ENCODE assay signal across 8 cellular contexts in the genomic region with DNA sequence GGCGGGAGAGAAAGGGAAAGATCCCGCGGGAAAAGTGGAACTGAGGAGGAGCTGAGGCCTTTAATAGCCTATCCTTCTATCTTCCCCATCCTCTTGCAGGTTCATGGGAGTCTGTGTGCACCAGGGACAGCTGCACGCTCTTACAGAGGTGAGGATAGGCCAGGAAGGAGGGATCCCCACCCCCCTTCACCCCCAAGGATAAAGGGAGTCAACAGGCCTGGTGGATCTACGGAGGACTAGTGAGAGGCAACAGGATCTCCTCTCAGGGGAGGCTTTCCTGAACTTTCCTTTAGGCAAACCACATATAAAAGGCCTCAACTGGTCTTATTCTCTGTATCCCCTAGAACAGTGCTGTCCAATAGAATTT. TPM values are rescaled to one million over a fixed set of nuclear protein-coding genes. Genes with fewer than 3 reads are reported as not detected.
DNase-seq lines count a peak whose midpoint lies in the region; ATAC-seq and TF ChIP-seq lines count a peak whose summit lies in the region.

No MANE protein-coding gene starts in this region.

- H3K9me1 ChIP-seq in IMR-90 (ENCODE audit: insufficient read depth, low read length), result peaks cover 6% of the 10 kb centered on the region; the same call in 1 of the 2 replicates

- H3K56ac ChIP-seq in IMR-90 (ENCODE audit: extremely low read depth, insufficient read depth, low read length), result no peak overlapping the region

- no peak overlapping the region for H2AK5ac ChIP-seq in IMR-90 (ENCODE audit: low read depth, low read length)

- H3K27ac ChIP-seq in IMR-90 (ENCODE audit: insufficient read depth, low read length), result peak overlapping the region; percentile 29
- H3K27ac ChIP-seq in aorta (ENCODE audit: low read depth in 1 of 2, low read length in 2 of 2), result no peak overlapping the region

- peak overlapping the region; percentile 84 for H2AK9ac ChIP-seq in IMR-90 (replicated peaks; ENCODE audit: low read depth, low read length, poor library complexity)

- no peak overlapping the region for H2BK5ac ChIP-seq in IMR-90 (ENCODE audit: low read depth, low read length, poor library complexity, severe bottlenecking)

- TF ChIP-seq POLR2A in IMR-90 (IDR thresholded peaks at IDR 0.05; ENCODE audit: low read depth, low read length), result no peak

- TF ChIP-seq RAD21 in IMR-90 (IDR thresholded peaks at IDR 0.05; ENCODE audit: low read length), result no peak

- H2BK120ac ChIP-seq in IMR-90 (ENCODE audit: low read depth, low read length), result no peak overlapping the region

- CTCF ChIA-PET in BJ (lab: Yijun Ruan, JAX) (interaction anchor here (0.8 to 1.5 kb wide), 3 partner anchors 39 to 116 kb away, joined by 3 to 4 read pairs (median 3); a partner anchor contains a TSS), IMR-90 (lab: Yijun Ruan, JAX) (no interaction called here), GM10248 (lab: Yijun Ruan, JAX) (interaction anchor here (1.7 to 3.5 kb wide), 3 partner anchors 10 to 40 kb away, joined by 6 to 35 read pairs (median 11); a partner anchor contains a TSS)

- H3K23ac ChIP-seq in IMR-90 (ENCODE audit: low read depth, low read length), result peak overlapping the region; percentile 76; the same call in 1 of the 2 replicates

- H2BK20ac ChIP-seq in IMR-90 (ENCODE audit: low read depth, low read length), result no peak overlapping the region

- H4K91ac ChIP-seq in IMR-90 (ENCODE audit: insufficient read depth, low read depth, low read length), result no peak overlapping the region

- no peaks in the 10 kb centered on the region for H3K27me3 ChIP-seq in BJ (ENCODE audit: control insufficient read depth, insufficient read depth, low read length)
- no peaks in the 10 kb centered on the region for H3K27me3 ChIP-seq in IMR-90 (ENCODE audit: control insufficient read depth, insufficient read depth, low read length)
- H3K27me3 ChIP-seq in aorta (ENCODE audit: control insufficient read depth in 1 of 2, insufficient read depth in 2 of 2, low read length in 1 of 2), result no peaks in the 10 kb centered on the region

- H3K18ac ChIP-seq in IMR-90 (ENCODE audit: low read depth, low read length), result no peak overlapping the region

- H4K20me1 ChIP-seq in IMR-90 (ENCODE audit: insufficient read depth, low read length), result peaks cover 8% of the 10 kb centered on the region; the same call in 1 of the 2 replicates

- BruUV-seq in IMR-90 (replicated peaks; lab: Mats Ljungman, UMichigan), result no TSS peak

- H3K4ac ChIP-seq in IMR-90 (ENCODE audit: low read depth, low read length), result peak overlapping the region; percentile 61

- H3K9me3 ChIP-seq in IMR-90 (ENCODE audit: control insufficient read depth, insufficient read depth, low read length) (no peaks in the 10 kb centered on the region), aorta (ENCODE audit: control insufficient read depth, low read length) (no peaks in the 10 kb centered on the region)

- intact Hi-C loops in IMR-90 (cut with micrococcal nuclease) (loop anchor here (10.0 kb wide), 1 partner anchor 79 kb away; a partner anchor contains a TSS), aorta (cut with DNase I) (loop anchor here in 1 of 2 donors (5.0 kb wide), 1 partner anchor 41 kb away; no protein-coding TSS in a partner anchor)

- no peak for DNase-seq in BJ (ENCODE audit: low read depth)
- DNase-seq in IMR-90, result no peak
- peak; percentile 3 to 11 for DNase-seq in cardiac fibroblast (ENCODE audit: low read depth in 2 of 2)
- DNase-seq in myocyte (ENCODE audit: low read depth), result peak; percentile 59
- DNase-seq in NAMALWA (ENCODE audit: low spot score), result no peak
- no peak for DNase-seq in aorta
- DNase-seq in GM10248 (ENCODE audit: extremely low spot score), result no peak

- H2AFZ ChIP-seq in IMR-90 (replicated peaks; ENCODE audit: low read length, poor library complexity), result peak overlapping the region; percentile 88

- TF ChIP-seq CTCF in BJ (IDR thresholded peaks at IDR 0.05; ENCODE audit: insufficient read depth, low read depth, low read length) (no peak), IMR-90 (conservative IDR thresholded peaks at IDR 0.05; ENCODE audit: low read depth, low read length) (no peak), cardiac fibroblast (IDR thresholded peaks at IDR 0.05; ENCODE audit: low read depth, low read length) (no peak), GM10248 (IDR thresholded peaks at IDR 0.05; ENCODE audit: control extremely low read depth, extremely low read depth, low read depth, missing control alignments) (no peak)

- H3K4me3 ChIP-seq in BJ (ENCODE audit: low read depth, low read length) (peak overlapping the region; percentile 59), IMR-90 (ENCODE audit: insufficient read depth, low read depth, low read length) (peak overlapping the region; percentile 72), cardiac fibroblast (replicated peaks in 1 of 2; ENCODE audit: low read depth in 2 of 2, low read length in 2 of 2) (peak overlapping the region; percentile 68 to 69), aorta (ENCODE audit: low read length in 2 of 2) (peak overlapping the region in 1 of 2 donors; percentile 89)

- dilution Hi-C loops in IMR-90 (cut with HindIII; ENCODE audit: low sequenced_read_pairs, unreplicated experiment), result no loop called here

- H3K4me1 ChIP-seq in IMR-90 (ENCODE audit: control insufficient read depth, insufficient read depth, low read length) (peaks cover 5% of the 10 kb centered on the region), aorta (ENCODE audit: control insufficient read depth in 1 of 2, insufficient read depth in 2 of 2, low read length in 2 of 2) (no peaks in the 10 kb centered on the region)

- ATAC-seq in IMR-90 (ENCODE audit: low read depth) (no peak), aorta (ENCODE audit: low FRiP score) (no peak), GM19467 (IDR thresholded peaks at IDR 0.05; ENCODE audit: unreplicated experiment) (no peak)

- H3K79me1 ChIP-seq in IMR-90 (ENCODE audit: low read depth in 1 of 2, low read length in 2 of 2), result peaks cover 9 to 28% of the 10 kb centered on the region in 2 experiments; a peak in 3 of 4 replicates

- WGBS in IMR-90 (ENCODE audit: extremely low coverage in 2 of 2, insufficient read length in 1 of 2), 2 experiments, result no CpG with 5 or more reads among the region's 5 CpGs
- 0 to 4% methylated on average over 5 of the region's 5 CpGs for WGBS in aorta, 2 donors

- peaks cover 20% of the 10 kb centered on the region for H3K36me3 ChIP-seq in BJ (ENCODE audit: control insufficient read depth, insufficient read depth, low read length)
- H3K36me3 ChIP-seq in IMR-90 (ENCODE audit: control insufficient read depth, insufficient read depth, low read length), result peaks cover 27% of the 10 kb centered on the region
- H3K36me3 ChIP-seq in aorta (ENCODE audit: control insufficient read depth in 1 of 2, insufficient read depth in 2 of 2, low read length in 1 of 2), result peaks cover 0 to 3% of the 10 kb centered on the region in 2 donors

- peak overlapping the region; percentile 85 for H3K9ac ChIP-seq in IMR-90 (ENCODE audit: low read depth, low read length)

- H4K8ac ChIP-seq in IMR-90 (ENCODE audit: low read depth in 2 of 2, low read length in 2 of 2), result no peak overlapping the region

- H3K14ac ChIP-seq in IMR-90 (replicated peaks; ENCODE audit: low read depth, low read length), result peak overlapping the region; percentile 70; the same call in 1 of the 2 replicates

- H3K4me2 ChIP-seq in IMR-90 (ENCODE audit: low read depth, low read length), result peak overlapping the region; percentile 92

- H2BK15ac ChIP-seq in IMR-90 (ENCODE audit: low read depth, low read length), result no peak overlapping the region

- no peak overlapping the region for H4K5ac ChIP-seq in IMR-90 (ENCODE audit: low read depth, low read length)

- POLR2A ChIA-PET in BJ (lab: Charles Lee) (no interaction called here), IMR-90 (lab: Charles Lee; ENCODE audit: unreplicated experiment) (no interaction called here), GM10248 (lab: Yijun Ruan, JAX) (no interaction called here)

- in situ Hi-C loops in IMR-90 (cut with MboI; ENCODE audit: low sequenced_read_pairs), result no loop called here

RNA-seq across cellular contexts. Expression of a gene that starts 1.1 kb away (rescaled TPM):
- polyA plus RNA-seq in BJ (2011; rRNA removed), result 23.2 and 32.6 TPM in 2 replicates
- polyA minus RNA-seq in BJ (2011; rRNA and poly(A)+ RNA removed), result 17.8 and 20.2 TPM in 2 replicates
- total RNA-seq in IMR-90 (2012; rRNA removed), result 3.1 and 3.4 TPM in 2 replicates
- 21.0 and 22.9 TPM in 2 replicates for polyA plus RNA-seq in IMR-90 (2012; rRNA removed)
- polyA plus RNA-seq in IMR-90 (2012; cell fraction: cytosol; rRNA removed), result 17.6 and 18.1 TPM in 2 replicates
- polyA plus RNA-seq in IMR-90 (2012; cell fraction: nucleus; rRNA removed; ENCODE audit: low replicate concordance), result 111 and 120 TPM in 2 replicates
- 63.5 and 76.8 TPM in 2 replicates for total RNA-seq in myocyte
- polyA plus RNA-seq in myocyte (2012), result 75.2 TPM
- 10 to 100 TPM; 52.1 to 58.2 TPM for total RNA-seq in aorta
- polyA plus RNA-seq in aorta, result 10 to 100 TPM; 23.8 to 81.0 TPM

RNA-seq across cellular contexts. Expression of a gene that starts 12.1 kb away (rescaled TPM):
- polyA plus RNA-seq in BJ (2011; rRNA removed) (1.1 and 1.7 TPM in 2 replicates), IMR-90 (2012; rRNA removed) (0.09 and 0.58 TPM in 2 replicates), aorta (1 to 10 TPM; 1.6 to 3.4 TPM)
- 0.41 and 1.1 TPM in 2 replicates for polyA minus RNA-seq in BJ (2011; rRNA and poly(A)+ RNA removed)
- total RNA-seq in IMR-90 (2012; rRNA removed) (0.36 TPM in 1 of 2 replicates, not detected in the other), myocyte (2.2 TPM in 2 replicates), aorta (10 to 100 TPM in 1 of 2 donors, 1 to 10 TPM in 1; 3.7 to 11.5 TPM)
- polyA plus RNA-seq in IMR-90 (2012; cell fraction: cytosol; rRNA removed), result 0.06 and 0.46 TPM in 2 replicates
- polyA plus RNA-seq in IMR-90 (2012; cell fraction: nucleus; rRNA removed; ENCODE audit: low replicate concordance), result 5.8 and 7.9 TPM in 2 replicates
- 2.3 TPM for polyA plus RNA-seq in myocyte (2012)

RNA-seq across cellular contexts. Expression of a gene that starts 44.6 kb away (rescaled TPM):
- polyA plus RNA-seq in BJ (2011; rRNA removed), result not detected in 2 replicates
- not detected in 2 replicates for polyA minus RNA-seq in BJ (2011; rRNA and poly(A)+ RNA removed)
- not detected in 2 replicates for total RNA-seq in IMR-90 (2012; rRNA removed)
- not detected in 2 replicates for polyA plus RNA-seq in IMR-90 (2012; rRNA removed)
- polyA plus RNA-seq in IMR-90 (2012; cell fraction: cytosol; rRNA removed), result 0.27 TPM in 1 of 2 replicates, not detected in the other
- not detected in 2 replicates for polyA plus RNA-seq in IMR-90 (2012; cell fraction: nucleus; rRNA removed; ENCODE audit: low replicate concordance)
- not detected in 2 replicates for total RNA-seq in myocyte
- not detected for polyA plus RNA-seq in myocyte (2012)
- total RNA-seq in aorta, result 1 to 10 TPM in 1 of 2 donors, under 1 TPM in 1; 0.65 to 1.3 TPM
- 1 to 10 TPM; 1.0 to 1.1 TPM for polyA plus RNA-seq in aorta

RNA-seq across cellular contexts. Expression of a gene that starts 51.7 kb away (rescaled TPM):
- 235 and 1,738 TPM in 2 replicates for polyA plus RNA-seq in BJ (2011; rRNA removed)
- polyA minus RNA-seq in BJ (2011; rRNA and poly(A)+ RNA removed), result 13,377 and 21,567 TPM in 2 replicates
- 13,690 and 21,707 TPM in 2 replicates for total RNA-seq in IMR-90 (2012; rRNA removed)
- 39.7 and 88.0 TPM in 2 replicates for polyA plus RNA-seq in IMR-90 (2012; rRNA removed)
- polyA plus RNA-seq in IMR-90 (2012; cell fraction: cytosol; rRNA removed), result not detected in 2 replicates
- polyA plus RNA-seq in IMR-90 (2012; cell fraction: nucleus; rRNA removed; ENCODE audit: low replicate concordance), result not detected in 2 replicates
- total RNA-seq in myocyte, result 1,100 and 3,603 TPM in 2 replicates
- 4.5 TPM for polyA plus RNA-seq in myocyte (2012)
- total RNA-seq in aorta, result over 10,000 TPM; 14,949 to 16,694 TPM
- not detected for polyA plus RNA-seq in aorta

RNA-seq across cellular contexts. Expression of a gene that starts 52.0 kb away (rescaled TPM):
- polyA plus RNA-seq in BJ (2011; rRNA removed) (22.0 and 27.9 TPM in 2 replicates), IMR-90 (2012; rRNA removed) (21.1 and 24.4 TPM in 2 replicates), aorta (100 to 1,000 TPM in 1 of 2 donors, 10 to 100 TPM in 1; 65.7 to 224 TPM)
- 5.8 and 9.7 TPM in 2 replicates for polyA minus RNA-seq in BJ (2011; rRNA and poly(A)+ RNA removed)
- total RNA-seq in IMR-90 (2012; rRNA removed) (6.8 and 10.0 TPM in 2 replicates), myocyte (9.8 and 14.0 TPM in 2 replicates), aorta (10 to 100 TPM; 53.7 to 79.6 TPM)
- polyA plus RNA-seq in IMR-90 (2012; cell fraction: cytosol; rRNA removed), result 15.4 and 21.2 TPM in 2 replicates
- polyA plus RNA-seq in IMR-90 (2012; cell fraction: nucleus; rRNA removed; ENCODE audit: low replicate concordance), result 17.3 and 33.3 TPM in 2 replicates
- 32.2 TPM for polyA plus RNA-seq in myocyte (2012)

Comparison
In these comparisons a context has a peak if more than half of its experiments do, and no peak if none do; other contexts are left out.
1. DNase-seq: peak in cardiac fibroblast (2 of 2) and myocyte (single experiment); none in BJ (single experiment), IMR-90 (single experiment), NAMALWA (single experiment), aorta (0 of 2) and GM10248 (single experiment).
2. RNA of a gene that starts 1.1 kb away (total RNA-seq): 63.5 to 76.8 TPM in myocyte and 52.1 to 58.2 TPM in aorta; 3.1 to 3.4 TPM in IMR-90; every median in the first group is over 10 times any median in the second.